In genomic region chr5:82327961-82328360, GRCh38 we compare ENCODE assay signal across 17 cellular contexts.
"Had no signal": no experiment of that assay in that cellular context is flagged by ENCODE, and none has a peak within 500 bp of the region (broad histone marks: within the 10 kb centered on the region; RNA-seq: fewer than 3 reads in every experiment).

No MANE protein-coding gene starts in this region.

- ATAC-seq: left colon; lower lobe of right lung; stimulated activated effector memory CD8-positive, alpha-beta T cell treated with anti-CD3 and anti-CD28 coated beads, Interleukin-12 subunit alpha, Interleukin-12 subunit beta, amount 100 ng/mL, for 72 hours had no signal

- DNase-seq: activated CD4-positive, alpha-beta T cell treated with anti-CD3 and anti-CD28 coated beads for 1 hour; activated CD4-positive, alpha-beta T cell treated with anti-CD3 and anti-CD28 coated beads, Interleukin-2, amount 50 U/mL, for 4 hours; activated naive CD4-positive, alpha-beta T cell; activated T-cell treated with anti-CD3 and anti-CD28 coated beads for 4 hours; caudate nucleus; colonic mucosa; foreskin melanocyte; head of caudate nucleus; immature natural killer cell; left colon; lower lobe of right lung; T-helper 1 cell; T1000 had no signal

- H3K4me3 ChIP-seq: colonic mucosa, esophagus muscularis mucosa, lower lobe of right lung, SK-N-MC, tibial nerve had no signal
